8 cellular contexts compared by ENCODE assay signal in the genomic region with DNA sequence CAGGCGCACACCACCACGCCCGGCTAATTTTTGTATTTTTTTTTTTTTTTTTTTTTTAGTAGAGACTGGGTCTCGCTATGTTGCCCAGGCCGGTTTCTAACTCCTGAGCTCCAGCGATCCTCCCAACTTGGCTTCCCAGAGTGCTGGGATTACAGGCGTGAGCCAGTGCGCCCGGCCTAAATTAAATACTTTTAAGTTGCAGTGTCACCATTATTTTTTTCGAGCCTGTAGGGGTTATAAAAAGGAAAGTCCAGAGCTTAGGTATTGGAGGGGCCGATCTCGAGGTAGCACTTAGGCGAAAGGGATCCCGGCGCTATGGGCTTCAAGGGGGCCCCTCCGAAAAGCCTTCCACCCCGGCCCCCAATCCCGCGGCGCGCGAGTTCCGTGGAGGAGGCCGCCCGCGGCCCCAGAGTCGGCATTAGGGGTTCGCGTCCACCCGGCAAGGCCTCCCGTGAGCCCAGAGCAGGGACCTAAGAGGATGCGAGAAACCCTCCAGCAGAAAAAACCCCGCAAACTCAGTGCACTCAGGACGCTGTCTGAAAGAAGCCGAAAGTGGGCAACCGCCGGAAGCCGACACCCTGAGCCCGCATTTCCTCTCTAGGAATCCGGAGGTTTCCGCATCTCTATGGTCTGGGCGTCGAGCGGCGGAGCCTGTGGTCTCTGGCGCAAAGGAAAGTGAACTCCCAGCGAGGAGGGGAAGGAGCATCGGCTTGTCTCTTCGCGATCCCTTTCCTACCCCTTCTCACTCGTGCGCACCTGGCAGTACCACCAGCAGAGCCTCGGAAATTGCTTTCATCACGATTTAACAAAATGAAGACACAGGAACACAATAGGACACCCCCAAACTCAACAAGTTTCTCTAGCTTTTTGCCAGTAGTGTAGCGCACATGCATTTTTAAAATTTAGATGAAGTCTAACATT. TPM values are rescaled to one million over a fixed set of nuclear protein-coding genes. Genes with fewer than 3 reads are reported as not detected.
DNase-seq lines count a peak whose midpoint lies in the region; TF ChIP-seq lines count a peak whose summit lies in the region.

No MANE protein-coding gene starts in this region.

- H3K4me3 ChIP-seq in DOHH2 (ENCODE audit: low read length) (peak overlapping the region; percentile 76), Loucy (ENCODE audit: low read length, poor library complexity, severe bottlenecking) (peak overlapping the region; percentile 95), neuron (ENCODE audit: low read length) (peak overlapping the region; percentile 77), stomach smooth muscle (ENCODE audit: low read length in 2 of 2) (peak overlapping the region; percentile 61 to 93)

- H3K4me1 ChIP-seq in DOHH2 (ENCODE audit: control insufficient read depth, low read length) (peaks cover 35% of the 10 kb centered on the region), Loucy (ENCODE audit: insufficient read depth, low read length, poor library complexity, severe bottlenecking) (peaks cover 24% of the 10 kb centered on the region), neuron (ENCODE audit: insufficient read depth, low read length) (peaks cover 6% of the 10 kb centered on the region), stomach smooth muscle (ENCODE audit: control insufficient read depth, insufficient read depth, low read length) (peaks cover 3% of the 10 kb centered on the region)

- H3K36me3 ChIP-seq in DOHH2 (ENCODE audit: control insufficient read depth, low read length) (peaks cover 4% of the 10 kb centered on the region; the same call in 1 of the 2 replicates), Loucy (ENCODE audit: insufficient read depth, low read length) (no peaks in the 10 kb centered on the region), neuron (ENCODE audit: insufficient read depth, low read length) (no peaks in the 10 kb centered on the region), stomach smooth muscle (ENCODE audit: control insufficient read depth in 2 of 2, insufficient read depth in 2 of 2, low read length in 2 of 2) (no peaks in the 10 kb centered on the region)

- peak overlapping the region; percentile 85 for H2AFZ ChIP-seq in Loucy (ENCODE audit: low read length)
- H2AFZ ChIP-seq in neuron (ENCODE audit: low read depth, low read length): peak overlapping the region; percentile 88

- TF ChIP-seq CTCF in DOHH2 (IDR thresholded peaks at IDR 0.05; ENCODE audit: low read depth, low read length, poor library complexity, severe bottlenecking) (no peak), Loucy (conservative IDR thresholded peaks at IDR 0.05; ENCODE audit: low read length) (no peak)

- H4K20me1 ChIP-seq in DOHH2 (ENCODE audit: control insufficient read depth, insufficient read depth, low read depth, low read length) (no peaks in the 10 kb centered on the region), Loucy (ENCODE audit: insufficient read depth, low read length, poor library complexity, severe bottlenecking) (no peaks in the 10 kb centered on the region)

- H3K27me3 ChIP-seq in DOHH2 (ENCODE audit: control insufficient read depth, low read length) (no peaks in the 10 kb centered on the region), Loucy (ENCODE audit: insufficient read depth, low read length, poor library complexity, severe bottlenecking) (no peaks in the 10 kb centered on the region), neuron (ENCODE audit: insufficient read depth, low read length) (no peaks in the 10 kb centered on the region), stomach smooth muscle (ENCODE audit: control insufficient read depth in 1 of 2, insufficient read depth in 2 of 2, low read length in 2 of 2) (no peaks in the 10 kb centered on the region)

- peak; percentile 87 for DNase-seq in H4 (ENCODE audit: low spot score)
- DNase-seq in SIG-M5 (lab: John Stamatoyannopoulos, UW): peak; percentile 62
- peak; percentile 76 for DNase-seq in activated gamma-delta T cell treated with anti-CD3 and anti-CD28 coated beads, Interleukin-2, amount 50 U/mL, for 16 hours (ENCODE audit: low read depth)
- DNase-seq in foreskin melanocyte: peak; percentile 84

- H3K4me2 ChIP-seq in DOHH2 (ENCODE audit: low read length): peak overlapping the region; percentile 66
- peak overlapping the region; percentile 80 for H3K4me2 ChIP-seq in Loucy (ENCODE audit: low read depth, low read length, poor library complexity, severe bottlenecking)

- H3K9ac ChIP-seq in Loucy (ENCODE audit: low read depth, low read length, poor library complexity, severe bottlenecking) (peak overlapping the region; percentile 93), stomach smooth muscle (ENCODE audit: low read length in 2 of 2) (peak overlapping the region; percentile 50 to 90)

- peak overlapping the region; percentile 74 for H3K27ac ChIP-seq in DOHH2 (ENCODE audit: low read depth, low read length)
- peak overlapping the region; percentile 95 for H3K27ac ChIP-seq in stomach smooth muscle (ENCODE audit: low read length)

- no peaks in the 10 kb centered on the region for H3K79me2 ChIP-seq in DOHH2 (ENCODE audit: control insufficient read depth, low read length)
- H3K79me2 ChIP-seq in Loucy (ENCODE audit: insufficient read depth, low read length): no peaks in the 10 kb centered on the region

- H3K9me3 ChIP-seq in DOHH2 (ENCODE audit: control insufficient read depth, insufficient read depth, low read length) (no peaks in the 10 kb centered on the region), Loucy (ENCODE audit: insufficient read depth, low read depth, low read length) (no peaks in the 10 kb centered on the region), neuron (ENCODE audit: low read length) (no peaks in the 10 kb centered on the region), stomach smooth muscle (ENCODE audit: control insufficient read depth in 2 of 2, low read length in 2 of 2) (no peaks in the 10 kb centered on the region)

- H3F3A ChIP-seq in DOHH2 (ENCODE audit: control insufficient read depth, insufficient read depth) (peaks cover 30% of the 10 kb centered on the region), Loucy (ENCODE audit: low read depth) (peaks cover 7% of the 10 kb centered on the region; the same call in 1 of the 2 replicates)

- no peaks in the 10 kb centered on the region for H3K9me2 ChIP-seq in DOHH2 (replicated peaks; ENCODE audit: control insufficient read depth, low read length)
- H3K9me2 ChIP-seq in Loucy (replicated peaks; ENCODE audit: low read depth, low read length): no peaks in the 10 kb centered on the region

RNA-seq across cellular contexts. Expression of a gene that starts 14.1 kb away (rescaled TPM):
- 3.2 and 3.8 TPM in 2 replicates for total RNA-seq in H4 (2014; rRNA removed; shearing (Covaris generic))

Comparison
In these comparisons a context has a peak if more than half of its experiments do, and no peak if none do; other contexts are left out.
1. Peak in every context shown above with its lines: DNase-seq, H3K4me3 ChIP-seq and H3K27ac ChIP-seq.